ENCODE assay signal across 18 cellular contexts in the genomic region with DNA sequence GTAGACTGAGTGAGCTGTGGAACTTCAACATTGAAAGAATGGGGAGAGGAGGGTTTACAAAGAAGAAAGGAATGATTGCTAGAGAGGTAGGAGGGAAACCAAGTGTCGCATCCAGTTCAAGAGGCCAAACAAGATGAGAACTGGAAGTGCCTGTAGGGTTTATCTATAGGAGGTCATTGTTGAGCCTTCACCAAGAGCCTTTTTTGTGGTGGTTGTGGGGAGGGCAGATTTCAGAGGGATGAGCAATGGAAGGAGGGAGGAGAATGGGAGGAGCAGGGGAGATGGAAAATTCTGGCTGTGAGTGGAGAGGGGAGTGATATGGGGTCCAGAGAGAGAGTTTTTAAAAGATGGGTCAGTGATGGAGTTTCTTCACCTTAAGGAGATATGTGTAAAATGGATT. TPM values are rescaled to one million over a fixed set of nuclear protein-coding genes. Genes with fewer than 3 reads are reported as not detected.
DNase-seq lines count a peak whose midpoint lies in the region; ATAC-seq and TF ChIP-seq lines count a peak whose summit lies in the region.
"Had no signal": no experiment of that assay in that cellular context is flagged by ENCODE, and none has a peak within 500 bp of the region (broad histone marks: within the 10 kb centered on the region; RNA-seq: fewer than 3 reads in every experiment).

No MANE protein-coding gene starts in this region.

- H3K9me2 ChIP-seq in HCT116 (ENCODE audit: insufficient read depth): no peaks in the 10 kb centered on the region

- peaks cover 12% of the 10 kb centered on the region for H3K4me1 Mint-ChIP-seq in stimulated activated memory B cell treated with anti-CD40 and anti-IgM and Interleukin-4, amounts not matched to agents 10 μg/mL and 1 μg/mL and 100 μg/mL, for 72 hours
- H3K4me1 Mint-ChIP-seq: central memory CD8-positive, alpha-beta T cell had no signal

- H3K9me3 ChIP-seq in HCT116 (ENCODE audit: control insufficient read depth in 1 of 2, insufficient read depth in 1 of 2, low read depth in 1 of 2, low read length in 2 of 2): no peaks in the 10 kb centered on the region

- DNase-seq in COLO829 (ENCODE audit: low spot score) (peak; percentile 77), HCT116 (ENCODE audit: low read depth, low spot score) (peak; percentile 68), SW480 (ENCODE audit: low spot score) (peak; percentile 58), foreskin keratinocyte (peak in 1 of 2 donors; percentile 36), dorsolateral prefrontal cortex (no peak), NCI-H1436 treated with DMSO at 0.1 percent for 48 hours (lab: John Stamatoyannopoulos, UW) (no peak)
- no peak for DNase-seq in stimulated activated CD8-positive, alpha-beta memory T cell treated with anti-CD3 and anti-CD28 coated beads, Interleukin-4, amount 100 ng/mL, for 48 hours
- DNase-seq: activated CD8-positive, alpha-beta T cell treated with anti-CD3 and anti-CD28 coated beads for 36 hours; effector memory CD8-positive, alpha-beta T cell; NCI-H1048; NCI-H526 treated with DMSO at 0.1 percent for 48 hours; PC-9 had no signal

- H3K36me3 Mint-ChIP-seq in stimulated activated memory B cell treated with anti-CD40 and anti-IgM and Interleukin-4, amounts not matched to agents 10 μg/mL and 1 μg/mL and 100 μg/mL, for 72 hours: no peaks in the 10 kb centered on the region
- H3K36me3 Mint-ChIP-seq: IgD-negative memory B cell had no signal

- peaks cover 19% of the 10 kb centered on the region; the same call in 1 of the 2 replicates for H4K20me1 ChIP-seq in HCT116 (ENCODE audit: insufficient read depth)

- no peak for TF ChIP-seq CTCF in HCT116 (IDR thresholded peaks at IDR 0.05 in 2 of 3, conservative IDR thresholded peaks at IDR 0.05 in 1 of 3; ENCODE audit: borderline replicate concordance in 1 of 3, insufficient read depth in 1 of 3, low read depth in 2 of 3, low read length in 2 of 3)
- no peak for TF ChIP-seq CTCF in foreskin keratinocyte (conservative IDR thresholded peaks at IDR 0.05)
- no peak for TF ChIP-seq CTCF in dorsolateral prefrontal cortex (IDR thresholded peaks at IDR 0.05 in 54 of 56, conservative IDR thresholded peaks at IDR 0.05 in 2 of 56; ENCODE audit: low read depth in 1 of 56, partially characterized antibody in 56 of 56)

- H3K27ac Mint-ChIP-seq in stimulated activated memory B cell treated with anti-CD40 and anti-IgM and Interleukin-4, amounts not matched to agents 10 μg/mL and 1 μg/mL and 100 μg/mL, for 72 hours: no peak overlapping the region
- H3K27ac Mint-ChIP-seq: activated CD8-positive, alpha-beta T cell treated with anti-CD3 and anti-CD28 coated beads for 36 hours; activated T-helper 1 cell treated with anti-CD3 and anti-CD28 coated beads, Interleukin-12 subunit alpha, Interleukin-12 subunit beta, Interleukin-2, Interleukin-4 antibody, amounts not matched to agents 30 ng/mL and 10 ng/mL and 1 ng/mL, durations not matched to agents 14 hours and 24 hours and 36 hours; effector memory CD8-positive, alpha-beta T cell; IgD-negative memory B cell had no signal

- no peak overlapping the region for H3K4me3 Mint-ChIP-seq in stimulated activated memory B cell treated with anti-CD40 and anti-IgM and Interleukin-4, amounts not matched to agents 10 μg/mL and 1 μg/mL and 100 μg/mL, for 72 hours
- H3K4me3 Mint-ChIP-seq: activated CD8-positive, alpha-beta T cell treated with anti-CD3 and anti-CD28 coated beads for 36 hours; activated T-helper 1 cell treated with anti-CD3 and anti-CD28 coated beads, Interleukin-12 subunit alpha, Interleukin-12 subunit beta, Interleukin-2, Interleukin-4 antibody, amounts not matched to agents 30 ng/mL and 10 ng/mL and 1 ng/mL, durations not matched to agents 14 hours and 24 hours and 36 hours; central memory CD8-positive, alpha-beta T cell; effector memory CD8-positive, alpha-beta T cell; IgD-negative memory B cell had no signal

- H3K27me3 ChIP-seq in HCT116 (ENCODE audit: insufficient read depth, low read length) (no peaks in the 10 kb centered on the region), foreskin keratinocyte (no peaks in the 10 kb centered on the region), dorsolateral prefrontal cortex (no peaks in the 10 kb centered on the region)

- H3K9me3 Mint-ChIP-seq in stimulated activated memory B cell treated with anti-CD40 and anti-IgM and Interleukin-4, amounts not matched to agents 10 μg/mL and 1 μg/mL and 100 μg/mL, for 72 hours: no peaks in the 10 kb centered on the region
- H3K9me3 Mint-ChIP-seq: activated CD8-positive, alpha-beta T cell treated with anti-CD3 and anti-CD28 coated beads for 36 hours; activated T-helper 1 cell treated with anti-CD3 and anti-CD28 coated beads, Interleukin-12 subunit alpha, Interleukin-12 subunit beta, Interleukin-2, Interleukin-4 antibody, amounts not matched to agents 30 ng/mL and 10 ng/mL and 1 ng/mL, durations not matched to agents 14 hours and 24 hours and 36 hours; central memory CD8-positive, alpha-beta T cell; effector memory CD8-positive, alpha-beta T cell; IgD-negative memory B cell had no signal

- H3K4me1 ChIP-seq in HCT116 (ENCODE audit: control insufficient read depth in 1 of 2, insufficient read depth in 2 of 2, low read length in 2 of 2) (peaks cover 51 to 86% of the 10 kb centered on the region in 2 experiments), foreskin keratinocyte (peaks cover 8% of the 10 kb centered on the region)

- peak overlapping the region; percentile 69 for H3K4me2 ChIP-seq in HCT116 (ENCODE audit: low read length)
- H3K4me2 ChIP-seq: PC-9 had no signal

- H3K36me3 ChIP-seq in HCT116 (ENCODE audit: control insufficient read depth in 1 of 2, insufficient read depth in 2 of 2, low read length in 2 of 2): no peaks in the 10 kb centered on the region

- H3K4me3 ChIP-seq in HCT116 (replicated peaks in 1 of 2; ENCODE audit: low read depth in 1 of 2, low read length in 2 of 2): peak overlapping the region in 1 of 2 experiments; percentile 22; a peak in 1 of 4 replicates
- H3K4me3 ChIP-seq in dorsolateral prefrontal cortex: no peak overlapping the region
- H3K4me3 ChIP-seq: GM12878, PC-9 had no signal

- TF ChIP-seq RAD21 in HCT116 (IDR thresholded peaks at IDR 0.05; ENCODE audit: low read depth): no peak

- BruUV-seq in HCT116 (replicated peaks; lab: Mats Ljungman, UMichigan): no TSS peak

- H3K79me2 ChIP-seq in HCT116 (ENCODE audit: insufficient read depth, low read length): peaks cover 98% of the 10 kb centered on the region

- H3K27me3 Mint-ChIP-seq in stimulated activated memory B cell treated with anti-CD40 and anti-IgM and Interleukin-4, amounts not matched to agents 10 μg/mL and 1 μg/mL and 100 μg/mL, for 72 hours: no peaks in the 10 kb centered on the region
- H3K27me3 Mint-ChIP-seq: activated CD8-positive, alpha-beta T cell treated with anti-CD3 and anti-CD28 coated beads for 36 hours; central memory CD8-positive, alpha-beta T cell; effector memory CD8-positive, alpha-beta T cell; IgD-negative memory B cell had no signal

- H3K9ac ChIP-seq in HCT116 (ENCODE audit: low read length): peak overlapping the region; percentile 16; the same call in 1 of the 2 replicates

- RAD21 ChIA-PET in HCT116 (lab: Charles Lee; ENCODE audit: low non-redundant PET in 1 of 2, low total read pairs in 2 of 2, uncharacterized antibody in 2 of 2, unreplicated experiment in 2 of 2): interaction anchor here in 1 of 2 experiments (1.0 kb wide), 1 partner anchor 8 kb away, joined by 3 read pairs; the partner anchor contains the start of gene PDIA5

- intact Hi-C loops in HCT116 (cut with micrococcal nuclease): no loop called here
- intact Hi-C loops in dorsolateral prefrontal cortex (cut with DNase I): no loop called here

- CTCF ChIA-PET in HCT116 (lab: Charles Lee): no interaction called here

- no peak overlapping the region for H2AFZ ChIP-seq in HCT116 (ENCODE audit: low read depth, low read length, poor library complexity, severe bottlenecking)
- H2AFZ ChIP-seq: PC-9 had no signal

- POLR2A ChIA-PET in HCT116 (lab: Charles Lee): interaction anchor here (2.3 kb wide), 1 partner anchor 8 kb away, joined by 8 read pairs; the partner anchor contains the start of gene PDIA5

- H3K27ac ChIP-seq in HCT116 (ENCODE audit: low read depth, low read length) (peak overlapping the region; percentile 6; the same call in 1 of the 2 replicates), foreskin keratinocyte (no peak overlapping the region), dorsolateral prefrontal cortex (peak overlapping the region in 3 of 59 donors; percentile 14 to 28 (median 21))
- H3K27ac ChIP-seq: PC-9 had no signal

- ATAC-seq in HCT116: peak; percentile 76
- ATAC-seq in foreskin keratinocyte: peak; percentile 46
- ATAC-seq in stimulated activated memory B cell treated with anti-CD40 and anti-IgM and Interleukin-4, amounts not matched to agents 10 μg/mL and 1 μg/mL and 100 μg/mL, for 72 hours: no peak
- ATAC-seq: activated CD8-positive, alpha-beta T cell treated with anti-CD3 and anti-CD28 coated beads for 36 hours; effector memory CD8-positive, alpha-beta T cell; GM12878; left lobe of liver had no signal

- TF ChIP-seq POLR2A in HCT116 (IDR thresholded peaks at IDR 0.05; ENCODE audit: borderline replicate concordance, extremely low read depth, insufficient read depth, insufficient read length): no peak

TF ChIP-seq in HCT116, 20 proteins besides CTCF, POLR2A, EP300 and RAD21 (continues in another document):
- TF ChIP-seq YY1 (IDR thresholded peaks at IDR 0.05; ENCODE audit: extremely low read depth, insufficient replicate concordance, low read depth, low read length) (peak; percentile 30), SIN3A (IDR thresholded peaks at IDR 0.05; ENCODE audit: low read depth) (no peak)

RNA-seq across cellular contexts. Expression of gene PDIA5, which starts 8.5 kb away (rescaled TPM):
- total RNA-seq in HCT116 (2021; ENCODE audit: unreplicated experiment) (50.8 TPM), foreskin keratinocyte (27.2 and 29.2 TPM in 2 replicates), dorsolateral prefrontal cortex (10 to 100 TPM in 15 of 120 experiments, 1 to 10 TPM in 105; 2.2 to 14.0 (median 6.8) TPM)
- 48.9 and 49.7 TPM in 2 replicates for polyA plus RNA-seq in HCT116 (2012)
- polyA plus RNA-seq in foreskin keratinocyte: 25.6 and 27.9 TPM in 2 replicates

RNA-seq across cellular contexts. Expression of gene SEMA5B, which starts 47.8 kb away (rescaled TPM):
- total RNA-seq in HCT116 (2021; ENCODE audit: unreplicated experiment) (0.15 TPM), foreskin keratinocyte (not detected in 2 replicates), dorsolateral prefrontal cortex (10 to 100 TPM in 115 of 120 experiments, 1 to 10 TPM in 5; 7.1 to 30.8 (median 17.0) TPM)
- polyA plus RNA-seq in HCT116 (2012): 0.07 and 0.09 TPM in 2 replicates
- not detected in 2 replicates for polyA plus RNA-seq in foreskin keratinocyte
- total RNA-seq: activated CD8-positive, alpha-beta T cell treated with anti-CD3 and anti-CD28 coated beads for 36 hours; activated T-helper 1 cell treated with anti-CD3 and anti-CD28 coated beads, Interleukin-12 subunit alpha, Interleukin-12 subunit beta, Interleukin-2, Interleukin-4 antibody, amounts not matched to agents 30 ng/mL and 10 ng/mL and 1 ng/mL, durations not matched to agents 14 hours and 24 hours and 36 hours; GM12878; PC-9 had no signal
- polyA plus RNA-seq: IgD-negative memory B cell had no signal

Comparison
In these comparisons a context has a peak if more than half of its experiments do, and no peak if none do; other contexts are left out.
1. DNase-seq: peak in COLO829 (single experiment), HCT116 (single experiment) and SW480 (single experiment); none in dorsolateral prefrontal cortex (0 of 10), NCI-H1436 treated with DMSO at 0.1 percent for 48 hours (single experiment) and stimulated activated CD8-positive, alpha-beta memory T cell treated with anti-CD3 and anti-CD28 coated beads, Interleukin-4, amount 100 ng/mL, for 48 hours (single experiment).